In the genomic region with DNA sequence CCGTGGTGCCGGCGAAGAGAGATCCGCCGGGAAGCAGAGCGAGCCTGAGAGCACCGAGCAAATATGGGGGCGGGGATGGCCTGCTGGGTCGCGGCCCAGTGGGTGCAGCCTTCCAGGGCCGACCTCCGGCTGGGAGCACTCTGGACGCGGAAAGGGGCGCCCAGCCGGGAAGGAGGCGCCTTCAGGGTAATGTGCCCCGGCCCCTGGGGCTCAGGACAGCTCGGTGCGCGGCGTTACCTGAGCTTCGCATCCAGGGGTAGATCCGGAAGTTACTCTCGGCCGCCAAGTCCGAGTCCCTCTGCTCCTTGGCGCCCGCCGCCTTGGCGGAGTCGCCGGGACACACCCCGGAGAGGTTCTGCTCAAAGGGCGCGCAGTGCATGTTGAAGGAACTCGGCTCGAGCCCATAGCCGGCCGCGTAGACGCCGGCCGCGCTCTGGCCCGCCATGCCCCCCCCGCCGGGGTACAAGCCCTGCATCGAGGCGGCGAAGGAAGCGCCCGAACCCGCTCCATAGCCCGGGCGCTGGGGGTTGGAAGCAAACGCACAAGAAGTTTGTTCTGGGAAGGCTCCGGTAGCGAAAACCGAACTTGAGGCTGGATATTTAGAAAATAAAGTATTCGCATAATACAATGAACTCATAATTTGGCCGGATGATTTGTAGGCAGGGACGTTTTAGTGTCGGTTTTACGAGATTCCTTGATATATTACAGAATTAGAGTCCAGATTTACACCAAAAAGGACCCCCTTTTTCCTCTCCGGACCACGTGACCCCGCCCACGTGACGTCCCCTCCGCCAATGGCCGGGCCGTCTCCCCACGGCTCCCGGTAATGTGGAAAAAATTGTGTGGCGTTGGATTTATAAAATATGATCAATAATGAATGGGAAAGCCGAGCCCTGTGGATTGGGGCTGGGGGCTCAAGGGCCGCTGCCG, we compare ENCODE assay signal across 7 cellular contexts. TPM values are rescaled to one million over a fixed set of nuclear protein-coding genes. Genes with fewer than 3 reads are reported as not detected.
DNase-seq lines count a peak whose midpoint lies in the region; ATAC-seq, FAIRE-seq and TF ChIP-seq lines count a peak whose summit lies in the region.

HOXB7 (minus strand) TSS at position 736 of the 930 bp plus-strand sequence; CDS start at position 637, 99 bp downstream.

- no peak within 1 kb of the TSS for H3K9ac ChIP-seq in H1 (replicated peaks in 1 of 4; ENCODE audit: extremely low read depth in 1 of 4, low read depth in 3 of 4, low read length in 3 of 4)

- no peaks in the 10 kb centered on the region for H3K9me3 Mint-ChIP-seq in activated B cell treated with CpG ODN at 0.5 μM for 24 hours

- no peak within 1 kb of the TSS for H3K14ac ChIP-seq in H1 (ENCODE audit: insufficient read length)

- no peak within 1 kb of the TSS for H2AK5ac ChIP-seq in H1 (ENCODE audit: low read depth, low read length)

- H2AFZ ChIP-seq in H1 (ENCODE audit: low read length): no peak within 1 kb of the TSS

- H2BK120ac ChIP-seq in H1 (replicated peaks; ENCODE audit: low read depth, low read length): no peak within 1 kb of the TSS

- H4K20me1 ChIP-seq in H1 (replicated peaks in 1 of 2; ENCODE audit: control insufficient read depth in 1 of 2, insufficient read depth in 2 of 2, low read length in 2 of 2): peaks cover 28 to 34% of the 10 kb centered on the region in 2 experiments

- H3K4me1 Mint-ChIP-seq in activated B cell treated with CpG ODN at 0.5 μM for 24 hours: peaks cover 37% of the 10 kb centered on the region

- H2BK20ac ChIP-seq in H1 (ENCODE audit: low read length): no peak within 1 kb of the TSS

- peak within 1 kb of the TSS; percentile 20; the same call in 1 of the 2 replicates for H2BK12ac ChIP-seq in H1 (ENCODE audit: low read depth, low read length)

- H2BK15ac ChIP-seq in H1 (ENCODE audit: low read length): no peak within 1 kb of the TSS

- H3K4me3 ChIP-seq in H1 (ENCODE audit: extremely low read depth in 1 of 4, insufficient read depth in 2 of 4, low read depth in 3 of 4, low read length in 4 of 4) (peak within 1 kb of the TSS in 3 of 4 experiments; percentile 2 to 46 (median 4); a peak in 4 of 8 replicates), thoracic aorta (peak within 1 kb of the TSS; percentile 81)

- intact Hi-C loops in activated B cell treated with CpG ODN at 0.5 μM for 24 hours (cut with micrococcal nuclease): loop anchor here (1.0 to 10.0 kb wide), 4 partner anchors 32 to 766 kb away; partner anchors contain the start of genes HOXB4, IGF2BP1 and SCRN2

- CTCF ChIA-PET in activated B cell treated with CpG ODN at 0.5 μM for 24 hours (lab: Charles Lee): interaction anchor here (2.7 kb wide), 1 partner anchor 9 kb away, joined by 16 read pairs; no protein-coding TSS in a partner anchor
- CTCF ChIA-PET in H1 (lab: Charles Lee; ENCODE audit: partially characterized antibody): interaction anchor here (0.6 to 2.3 kb wide), 8 partner anchors 9 to 517 kb away, joined by 3 to 10 read pairs (median 4); no protein-coding TSS in a partner anchor

- 6% methylated on average over 66 of the region's 79 CpGs; no CpG with 5 or more reads in 1 of the 2 experiments for WGBS in H1 (ENCODE audit: extremely low coverage in 1 of 2, insufficient coverage in 1 of 2, insufficient read length in 1 of 2, insufficient replicate concordance in 2 of 2, low coverage in 1 of 2, low lambda C conversion rate in 2 of 2, missing lambda C conversion rate in 1 of 2), 2 experiments

- H3K27me3 ChIP-seq in H1 (replicated peaks in 1 of 4; ENCODE audit: control insufficient read depth in 3 of 4, extremely low read depth in 1 of 4, insufficient read depth in 3 of 4, low read length in 3 of 4) (peaks cover 96 to 100% (median 99%) of the 10 kb centered on the region in 4 experiments), thoracic aorta (replicated peaks; ENCODE audit: insufficient read depth) (peaks cover 13% of the 10 kb centered on the region)

- TF ChIP-seq RAD21 in H1 (IDR thresholded peaks at IDR 0.05 in 1 of 2, conservative IDR thresholded peaks at IDR 0.05 in 1 of 2; ENCODE audit: low read depth in 2 of 2, low read length in 2 of 2): no peak

- no peak for TF ChIP-seq EP300 in H1 (IDR thresholded peaks at IDR 0.05; ENCODE audit: borderline replicate concordance in 1 of 2, low read depth in 2 of 2, low read length in 2 of 2)

- peak within 1 kb of the TSS; percentile 36; the same call in 1 of the 2 replicates for H4K8ac ChIP-seq in H1 (ENCODE audit: extremely low read depth, insufficient read depth, low read length)

- no peak within 1 kb of the TSS for H4K5ac ChIP-seq in H1 (ENCODE audit: insufficient read length, low read depth, low read length)

- H3K23ac ChIP-seq in H1 (ENCODE audit: insufficient read length): no peak within 1 kb of the TSS

- ATAC-seq in activated B cell treated with CpG ODN at 0.5 μM for 24 hours (ENCODE audit: low read depth) (peak; percentile 43), thoracic aorta (ENCODE audit: insufficient number of reproducible peaks, low FRiP score, low read depth) (peak; percentile 62), HG02571 (IDR thresholded peaks at IDR 0.05; ENCODE audit: unreplicated experiment) (no peak)

- no peak for FAIRE-seq in H1 (lab: Jason Lieb, UNC)

- TF ChIP-seq POLR2A in H1 (IDR thresholded peaks at IDR 0.05; ENCODE audit: control extremely low read depth in 1 of 2, low read depth in 2 of 2, low read length in 2 of 2): no peak

- no peak for TF ChIP-seq CTCF in GM13976 (IDR thresholded peaks at IDR 0.05; ENCODE audit: borderline replicate concordance, control extremely low read depth, extremely low read depth, insufficient read depth, missing control alignments)
- no peak for TF ChIP-seq CTCF in activated B cell treated with CpG ODN at 0.5 μM for 24 hours (IDR thresholded peaks at IDR 0.05)
- TF ChIP-seq CTCF in H1 (IDR thresholded peaks at IDR 0.05; ENCODE audit: control extremely low read depth in 1 of 3, insufficient read depth in 1 of 3, low read depth in 1 of 3, low read length in 3 of 3): no peak
- no peak for TF ChIP-seq CTCF in thoracic aorta (IDR thresholded peaks at IDR 0.05)

- peaks cover 0 to 18% (median 0%) of the 10 kb centered on the region in 4 experiments; a peak in 1 of 8 replicates for H3K36me3 ChIP-seq in H1 (ENCODE audit: control insufficient read depth in 2 of 4, insufficient read depth in 4 of 4, low read length in 3 of 4)
- no peaks in the 10 kb centered on the region for H3K36me3 ChIP-seq in thoracic aorta

- peaks cover 7% of the 10 kb centered on the region for H3K36me3 Mint-ChIP-seq in activated B cell treated with CpG ODN at 0.5 μM for 24 hours (ENCODE audit: low read depth)

- H3K23me2 ChIP-seq in H1 (ENCODE audit: low read depth, low read length): peaks cover 2% of the 10 kb centered on the region; the same call in 1 of the 2 replicates

- no peaks in the 10 kb centered on the region for H3K79me2 ChIP-seq in H1 (ENCODE audit: control insufficient read depth in 1 of 2, insufficient read depth in 2 of 2, low read length in 2 of 2)

- POLR2A ChIA-PET in activated B cell treated with CpG ODN at 0.5 μM for 24 hours (lab: Charles Lee): interaction anchor here (0.6 to 0.7 kb wide), 3 partner anchors 9 to 562 kb away, joined by 3 to 5 read pairs (median 5); no protein-coding TSS in a partner anchor
- POLR2A ChIA-PET in H1 (lab: Charles Lee; ENCODE audit: partially characterized antibody): no interaction called here

- no peak within 1 kb of the TSS for H2BK5ac ChIP-seq in H1 (ENCODE audit: low read depth, low read length)

- peak within 1 kb of the TSS; percentile 59 for H3K27ac Mint-ChIP-seq in activated B cell treated with CpG ODN at 0.5 μM for 24 hours

- no peak within 1 kb of the TSS for H4K91ac ChIP-seq in H1 (replicated peaks; ENCODE audit: insufficient read length, low read length)

- H3K9me3 ChIP-seq in H1 (ENCODE audit: insufficient read depth in 2 of 2, low read depth in 1 of 2, low read length in 1 of 2) (no peaks in the 10 kb centered on the region; a peak in 1 of 4 replicates), thoracic aorta (no peaks in the 10 kb centered on the region)

- H3K27ac ChIP-seq in H1 (ENCODE audit: low read depth, low read length): no peak within 1 kb of the TSS
- H3K27ac ChIP-seq in thoracic aorta: peak within 1 kb of the TSS; percentile 78 to 91

- peak within 1 kb of the TSS; percentile 95 for H3K4me3 Mint-ChIP-seq in activated B cell treated with CpG ODN at 0.5 μM for 24 hours

- peaks cover 42% of the 10 kb centered on the region for H3K27me3 Mint-ChIP-seq in activated B cell treated with CpG ODN at 0.5 μM for 24 hours

- peak; percentile 84 for DNase-seq in GM13976 (ENCODE audit: low spot score)
- DNase-seq in MV-4-11 (lab: John Stamatoyannopoulos, UW): peak; percentile 11
- DNase-seq in activated B cell treated with CpG ODN at 0.5 μM for 24 hours: peak; percentile 68
- no peak for DNase-seq in H1 (ENCODE audit: low read depth in 1 of 2, low spot score in 2 of 2)
- peak; percentile 37 for DNase-seq in mucosa of gallbladder (ENCODE audit: low spot score)
- no peak for DNase-seq in thoracic aorta (ENCODE audit: low spot score)

- no peaks in the 10 kb centered on the region for H3K79me1 ChIP-seq in H1 (ENCODE audit: low read depth, low read length)

- in situ Hi-C loops in GM13976 (cut with MboI; ENCODE audit: low sequenced_read_pairs, unreplicated experiment): no loop called here

- peaks cover 0 to 7% (median 4%) of the 10 kb centered on the region in 4 experiments; a peak in 5 of 7 replicates for H3K4me1 ChIP-seq in H1 (replicated peaks in 1 of 4; ENCODE audit: control insufficient read depth in 3 of 4, insufficient read depth in 4 of 4, low read length in 3 of 4)
- H3K4me1 ChIP-seq in thoracic aorta (ENCODE audit: control insufficient read depth in 1 of 2, low read depth in 2 of 2): peaks cover 4 to 45% of the 10 kb centered on the region in 2 donors

- H3K4ac ChIP-seq in H1 (replicated peaks; ENCODE audit: insufficient read length, low read depth, low read length): no peak within 1 kb of the TSS

- no peak within 1 kb of the TSS; the same call in 1 of the 2 replicates for H3K18ac ChIP-seq in H1 (ENCODE audit: extremely low read depth, low read length)

- no peak within 1 kb of the TSS for H3K56ac ChIP-seq in H1 (replicated peaks; ENCODE audit: insufficient read length, low read depth, low read length)

- H3K4me2 ChIP-seq in H1 (ENCODE audit: insufficient read depth in 1 of 2, low read depth in 2 of 2, low read length in 2 of 2): peak within 1 kb of the TSS; percentile 41 to 57

RNA-seq across cellular contexts. Expression of gene HOXB7, which starts in this region (rescaled TPM):
- total RNA-seq in activated B cell treated with CpG ODN at 0.5 μM for 24 hours (0.60 and 0.93 TPM in 2 replicates), mucosa of gallbladder (0.92 TPM), thoracic aorta (1 to 10 TPM in 1 of 2 donors, under 1 TPM in 1; 0.63 to 7.2 TPM)
- not detected in 2 replicates for total RNA-seq in H1 (2021; fragmentation: NEBNext Ultra II Directional; extraction: Animal tissue kit (Norgen Biotek cat#: 25700))
- polyA plus RNA-seq in H1 (2011; rRNA removed): not detected in 2 replicates
- not detected for polyA plus RNA-seq in H1 (2011; cell fraction: cytosol; rRNA removed)
- polyA plus RNA-seq in H1 (2011; cell fraction: nucleus; rRNA removed): not detected
- not detected in 4 replicates for polyA plus RNA-seq in H1 (2012, experiment 1 of 2)
- polyA plus RNA-seq in H1 (2012, experiment 2 of 2): not detected
- polyA plus RNA-seq in H1 (2013, experiment 1 of 2): not detected
- polyA plus RNA-seq in H1 (2013, experiment 2 of 2): not detected
- not detected in 2 replicates for polyA minus RNA-seq in H1 (2011; rRNA and poly(A)+ RNA removed)
- polyA minus RNA-seq in H1 (2011; cell fraction: cytosol; rRNA and poly(A)+ RNA removed): not detected
- not detected for polyA minus RNA-seq in H1 (2011; cell fraction: nucleus; rRNA and poly(A)+ RNA removed)

Comparison
In these comparisons a context has a peak if more than half of its experiments do, and no peak if none do; other contexts are left out.
1. Peak in DNase-seq and ATAC-seq in activated B cell treated with CpG ODN at 0.5 μM for 24 hours; RNA of the gene not detected or under 1 TPM.
2. Peak in DNase-seq in mucosa of gallbladder; RNA of the gene not detected or under 1 TPM.
3. DNase-seq: peak in GM13976 (single experiment) and MV-4-11 (single experiment); none in H1 (0 of 2) and thoracic aorta (single experiment).